ENCODE assay signal across 13 cellular contexts in the genomic region with DNA sequence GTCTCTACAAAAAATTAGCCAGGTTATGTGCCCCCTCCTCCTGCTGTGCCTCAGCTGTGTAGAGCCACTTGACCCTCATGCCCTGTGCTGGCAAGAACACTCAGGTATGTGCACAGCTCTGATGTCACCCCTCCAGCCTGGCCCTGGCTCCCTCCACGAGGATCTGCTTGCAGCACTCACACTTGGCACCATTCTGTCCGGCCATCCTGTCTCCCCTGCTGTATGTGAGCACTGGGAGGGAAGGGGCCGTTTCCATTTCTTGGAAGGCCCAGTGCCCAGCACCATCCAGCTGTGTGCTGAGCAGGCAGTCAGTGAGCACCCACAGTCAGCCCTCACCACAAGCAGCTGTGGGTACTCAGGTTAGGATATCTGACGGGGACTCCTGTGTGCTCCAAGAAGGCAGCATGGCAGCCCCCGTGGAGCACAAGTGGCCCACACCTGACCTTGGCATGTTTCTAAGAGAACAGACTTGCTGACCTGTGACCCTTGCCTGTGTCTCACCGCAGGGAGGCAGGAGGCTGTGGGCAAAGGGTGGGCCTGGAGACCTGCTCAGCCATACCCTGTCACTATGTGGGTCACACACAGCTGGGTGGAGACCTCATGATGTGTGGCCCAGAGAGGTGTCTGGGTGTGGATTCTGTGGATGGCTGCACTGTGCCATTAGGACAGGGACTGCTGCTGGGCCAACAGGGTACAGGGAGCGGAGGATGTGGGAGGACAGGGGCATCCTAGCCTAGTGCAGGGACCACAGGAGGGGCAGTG. TPM values are rescaled to one million over a fixed set of nuclear protein-coding genes. Genes with fewer than 3 reads are reported as not detected.
DNase-seq lines count a peak whose midpoint lies in the region; ATAC-seq and TF ChIP-seq lines count a peak whose summit lies in the region.
"Had no signal": no experiment of that assay in that cellular context is flagged by ENCODE, and none has a peak within 500 bp of the region (broad histone marks: within the 10 kb centered on the region; RNA-seq: fewer than 3 reads in every experiment).

No MANE protein-coding gene starts in this region.

- H3K36me3 ChIP-seq in DOHH2 (ENCODE audit: control insufficient read depth, low read length) (peaks cover 11% of the 10 kb centered on the region), spleen (peaks cover 0 to 4% (median 0%) of the 10 kb centered on the region in 6 donors)

- peak overlapping the region; percentile 30 to 68 (median 51) for H3K4me3 Mint-ChIP-seq in immature natural killer cell
- H3K4me3 Mint-ChIP-seq: brain had no signal

- POLR2A ChIA-PET in RWPE1 (lab: Yijun Ruan, JAX; ENCODE audit: low non-redundant PET): no interaction called here

- peak overlapping the region; percentile 71 to 88 (median 84) for H3K27ac Mint-ChIP-seq in immature natural killer cell
- H3K27ac Mint-ChIP-seq: activated T-helper 2 cell treated with anti-CD3 and anti-CD28 coated beads, Interferon-gamma antibody, Interleukin-2, Interleukin-4, amounts not matched to agents 10 μg/mL and 5 μg/mL and 100 μg/mL, durations not matched to agents 14 hours and 24 hours and 36 hours; brain had no signal

- H3K4me1 ChIP-seq in DOHH2 (ENCODE audit: control insufficient read depth, low read length): peaks cover 99% of the 10 kb centered on the region
- peaks cover 39 to 100% (median 88%) of the 10 kb centered on the region in 6 donors for H3K4me1 ChIP-seq in spleen

- H3K79me2 ChIP-seq in DOHH2 (ENCODE audit: control insufficient read depth, low read length): peaks cover 99% of the 10 kb centered on the region

- no peak for ATAC-seq in HG02885 (IDR thresholded peaks at IDR 0.05; ENCODE audit: poor library complexity, unreplicated experiment)

- CTCF ChIA-PET in RWPE1 (lab: Yijun Ruan, JAX): interaction anchor here (0.6 kb wide), 1 partner anchor 36 kb away, joined by 6 read pairs; no protein-coding TSS in a partner anchor

- H3K4me2 ChIP-seq in DOHH2 (ENCODE audit: low read length): peak overlapping the region; percentile 56

- DNase-seq in RWPE1 (ENCODE audit: low spot score) (no peak), immature natural killer cell (peak; percentile 31 to 45 (median 34)), spleen (no peak), NCI-H146 (lab: John Stamatoyannopoulos, UW) (no peak)
- no peak for DNase-seq in activated CD4-positive, alpha-beta T cell treated with anti-CD3 and anti-CD28 coated beads, Interleukin-2, amount 50 U/mL, for 48 hours
- DNase-seq in activated CD4-positive, alpha-beta T cell treated with anti-CD3 and anti-CD28 coated beads for 48 hours: no peak
- DNase-seq: activated CD4-positive, alpha-beta T cell treated with anti-CD3 and anti-CD28 coated beads for 4 hours; Calu3; NCI-H1417 treated with DMSO at 0.1 percent for 48 hours had no signal

- peaks cover 4% of the 10 kb centered on the region; the same call in 1 of the 2 replicates for H4K20me1 ChIP-seq in DOHH2 (ENCODE audit: control insufficient read depth, insufficient read depth, low read depth, low read length)

- H3K27me3 Mint-ChIP-seq in immature natural killer cell (ENCODE audit: low read depth in 3 of 3): peaks cover 0 to 5% (median 0%) of the 10 kb centered on the region in 3 donors
- H3K27me3 Mint-ChIP-seq: brain had no signal

- peaks cover 82 to 91% of the 10 kb centered on the region in 2 donors for H3K4me1 Mint-ChIP-seq in immature natural killer cell

- H3K4me3 ChIP-seq in DOHH2 (ENCODE audit: low read length) (peak overlapping the region; percentile 31), spleen (no peak overlapping the region)

- WGBS in spleen, 5 donors: 65 to 87% (median 80%) methylated on average over 2 to 7 of the region's 7 CpGs

- H3K36me3 Mint-ChIP-seq in immature natural killer cell: no peaks in the 10 kb centered on the region

- no peaks in the 10 kb centered on the region for H3K27me3 ChIP-seq in DOHH2 (ENCODE audit: control insufficient read depth, low read length)
- no peaks in the 10 kb centered on the region for H3K27me3 ChIP-seq in spleen (replicated peaks in 1 of 7)

- peak overlapping the region; percentile 99 for H3K27ac ChIP-seq in DOHH2 (ENCODE audit: low read depth, low read length)
- H3K27ac ChIP-seq in RWPE1: peak overlapping the region; percentile 47
- peak overlapping the region in 5 of 8 donors; percentile 14 to 68 (median 24) for H3K27ac ChIP-seq in spleen

- no peak for TF ChIP-seq POLR2A in spleen (IDR thresholded peaks at IDR 0.05)

- H3K9me3 ChIP-seq in DOHH2 (ENCODE audit: control insufficient read depth, insufficient read depth, low read length) (no peaks in the 10 kb centered on the region), spleen (peaks cover 0 to 14% (median 9%) of the 10 kb centered on the region in 8 donors)

- no peaks in the 10 kb centered on the region for H3K9me3 Mint-ChIP-seq in immature natural killer cell

- peaks cover 33% of the 10 kb centered on the region for H3F3A ChIP-seq in DOHH2 (ENCODE audit: control insufficient read depth, insufficient read depth)

- intact Hi-C loops in spleen (cut with DNase I; ENCODE audit: low total_unique reads): no loop called here

- no peaks in the 10 kb centered on the region for H3K9me2 ChIP-seq in DOHH2 (replicated peaks; ENCODE audit: control insufficient read depth, low read length)

- TF ChIP-seq CTCF in DOHH2 (IDR thresholded peaks at IDR 0.05; ENCODE audit: low read depth, low read length, poor library complexity, severe bottlenecking): no peak
- TF ChIP-seq CTCF in RWPE1 (conservative IDR thresholded peaks at IDR 0.05; ENCODE audit: low read depth): no peak
- no peak for TF ChIP-seq CTCF in spleen (IDR thresholded peaks at IDR 0.05 in 8 of 11, conservative IDR thresholded peaks at IDR 0.05 in 3 of 11)

RNA-seq across cellular contexts. Expression of a gene that starts 31.5 kb away (rescaled TPM):
- polyA plus RNA-seq in immature natural killer cell (10 to 100 TPM in 2 of 3 donors, 1 to 10 TPM in 1; 9.0 to 37.3 (median 16.3) TPM), spleen (10 to 100 TPM; 52.1 to 59.8 (median 58.4) TPM)
- total RNA-seq in spleen: 100 to 1,000 TPM; 124 to 222 (median 152) TPM

Comparison
In these comparisons a context has a peak if more than half of its experiments do, and no peak if none do; other contexts are left out.
1. H3K27ac ChIP-seq: peak in every context shown above with its lines; median percentile 99 in DOHH2; 47 in RWPE1; 24 in spleen.
2. DNase-seq: peak in immature natural killer cell (3 of 3); none in RWPE1 (single experiment), spleen (single experiment), activated CD4-positive, alpha-beta T cell treated with anti-CD3 and anti-CD28 coated beads, Interleukin-2, amount 50 U/mL, for 48 hours (0 of 2), NCI-H146 (single experiment) and activated CD4-positive, alpha-beta T cell treated with anti-CD3 and anti-CD28 coated beads for 48 hours (single experiment).